ENCODE assay signal across 8 cellular contexts in genomic region chr17:74379495-74380085, GRCh38. TPM values are rescaled to one million over a fixed set of nuclear protein-coding genes. Genes with fewer than 3 reads are reported as not detected.
DNase-seq lines count a peak whose midpoint lies in the region; FAIRE-seq and TF ChIP-seq lines count a peak whose summit lies in the region.

No MANE protein-coding gene starts in this region.

- H3K9me3 Mint-ChIP-seq in activated naive CD8-positive, alpha-beta T cell treated with anti-CD3 and anti-CD28 coated beads for 36 hours, result no peaks in the 10 kb centered on the region

- H3K9me3 ChIP-seq in cardiac muscle cell (ENCODE audit: low read depth) (no peaks in the 10 kb centered on the region), parathyroid adenoma (ENCODE audit: control insufficient read depth, low read length) (no peaks in the 10 kb centered on the region), thymus (ENCODE audit: control insufficient read depth) (no peaks in the 10 kb centered on the region)

- H3K4me1 Mint-ChIP-seq in activated naive CD8-positive, alpha-beta T cell treated with anti-CD3 and anti-CD28 coated beads for 36 hours, result no peaks in the 10 kb centered on the region

- H3K27me3 Mint-ChIP-seq in activated naive CD8-positive, alpha-beta T cell treated with anti-CD3 and anti-CD28 coated beads for 36 hours, result peaks cover 9% of the 10 kb centered on the region

- 14% methylated on average over 20 of the region's 20 CpGs for WGBS in thymus

- H3K4me3 Mint-ChIP-seq in activated naive CD8-positive, alpha-beta T cell treated with anti-CD3 and anti-CD28 coated beads for 36 hours, result no peak overlapping the region

- DNase-seq in AG08396 (ENCODE audit: low spot score) (peak; percentile 88), GM19239 (ENCODE audit: insufficient read length, low spot score) (peak; percentile 93), NCI-H1048 (lab: John Stamatoyannopoulos, UW) (peak; percentile 54), SKM-1 (lab: John Stamatoyannopoulos, UW; ENCODE audit: unreplicated experiment) (peak; percentile 56), cardiac muscle cell (ENCODE audit: low read depth in 1 of 2, low spot score in 1 of 2) (peak; percentile 91 to 92)
- DNase-seq in activated naive CD8-positive, alpha-beta T cell treated with anti-CD3 and anti-CD28 coated beads for 36 hours, result peak; percentile 88

- H3K4me3 ChIP-seq in cardiac muscle cell, result no peak overlapping the region
- no peak overlapping the region for H3K4me3 ChIP-seq in parathyroid adenoma (ENCODE audit: low read depth, low read length)
- H3K4me3 ChIP-seq in thymus (ENCODE audit: low read length), result peak overlapping the region; percentile 32

- H3K9ac ChIP-seq in parathyroid adenoma, result no peak overlapping the region

- H3K4me2 ChIP-seq in parathyroid adenoma (ENCODE audit: low read length), result no peak overlapping the region

- H3K36me3 ChIP-seq in cardiac muscle cell (no peaks in the 10 kb centered on the region), parathyroid adenoma (ENCODE audit: control insufficient read depth, insufficient read depth, low read length) (no peaks in the 10 kb centered on the region), thymus (ENCODE audit: control insufficient read depth, insufficient read depth) (no peaks in the 10 kb centered on the region)

- no peaks in the 10 kb centered on the region for H3K79me2 ChIP-seq in parathyroid adenoma

- peaks cover 13% of the 10 kb centered on the region for H3K4me1 ChIP-seq in cardiac muscle cell (ENCODE audit: low read depth)
- H3K4me1 ChIP-seq in parathyroid adenoma, result peaks cover 13% of the 10 kb centered on the region
- peaks cover 8% of the 10 kb centered on the region for H3K4me1 ChIP-seq in thymus (ENCODE audit: control insufficient read depth, insufficient read depth, low read length)

- H3K27ac Mint-ChIP-seq in activated naive CD8-positive, alpha-beta T cell treated with anti-CD3 and anti-CD28 coated beads for 36 hours, result no peak overlapping the region

- H3K36me3 Mint-ChIP-seq in activated naive CD8-positive, alpha-beta T cell treated with anti-CD3 and anti-CD28 coated beads for 36 hours, result no peaks in the 10 kb centered on the region

- peaks cover 13% of the 10 kb centered on the region for H3K27me3 ChIP-seq in cardiac muscle cell
- H3K27me3 ChIP-seq in parathyroid adenoma (ENCODE audit: control insufficient read depth, insufficient read depth, low read length), result no peaks in the 10 kb centered on the region
- no peaks in the 10 kb centered on the region for H3K27me3 ChIP-seq in thymus (ENCODE audit: control insufficient read depth, insufficient read depth)

- H3K27ac ChIP-seq in cardiac muscle cell (no peak overlapping the region), parathyroid adenoma (no peak overlapping the region), thymus (ENCODE audit: low read depth) (no peak overlapping the region)

- H2AFZ ChIP-seq in parathyroid adenoma, result peak overlapping the region; percentile 93

- FAIRE-seq in GM19239 (lab: Jason Lieb, UNC), result peak; percentile 78

- TF ChIP-seq CTCF in cardiac muscle cell (IDR thresholded peaks at IDR 0.05; ENCODE audit: low read depth, low read length) (peak; percentile 80), parathyroid adenoma (IDR thresholded peaks at IDR 0.05) (peak; percentile 96)

RNA-seq across cellular contexts. Expression of gene GPR142, which starts 12.3 kb away (rescaled TPM):
- total RNA-seq in activated naive CD8-positive, alpha-beta T cell treated with anti-CD3 and anti-CD28 coated beads for 36 hours, result not detected
- total RNA-seq in cardiac muscle cell, result not detected in 2 replicates
- not detected in 2 replicates for polyA plus RNA-seq in cardiac muscle cell
- polyA plus RNA-seq in thymus, result 0.16 TPM

RNA-seq across cellular contexts. Expression of gene BTBD17, which starts 17.9 kb away (rescaled TPM):
- not detected for total RNA-seq in activated naive CD8-positive, alpha-beta T cell treated with anti-CD3 and anti-CD28 coated beads for 36 hours
- total RNA-seq in cardiac muscle cell, result 0.63 TPM in 1 of 2 replicates, not detected in the other
- polyA plus RNA-seq in cardiac muscle cell (0.09 and 0.62 TPM in 2 replicates), thymus (0.16 TPM)

RNA-seq across cellular contexts. Expression of gene GPRC5C, which starts 52.3 kb away (rescaled TPM):
- 1 to 10 TPM in 1 of 2 experiments, under 1 TPM in 1; 0.66 to 2.1 TPM for total RNA-seq in activated naive CD8-positive, alpha-beta T cell treated with anti-CD3 and anti-CD28 coated beads for 36 hours
- 114 and 125 TPM in 2 replicates for total RNA-seq in cardiac muscle cell
- polyA plus RNA-seq in cardiac muscle cell (106 and 117 TPM in 2 replicates), thymus (14.3 TPM)

RNA-seq across cellular contexts. Expression of gene KIF19, which starts 53.6 kb away (rescaled TPM):
- total RNA-seq in activated naive CD8-positive, alpha-beta T cell treated with anti-CD3 and anti-CD28 coated beads for 36 hours, result under 1 TPM in 1 of 2 experiments, not detected in 1; 0.08 TPM
- 0.39 and 0.42 TPM in 2 replicates for total RNA-seq in cardiac muscle cell
- 1.2 TPM in 1 of 2 replicates, not detected in the other for polyA plus RNA-seq in cardiac muscle cell
- polyA plus RNA-seq in thymus, result 4.7 TPM

Comparison
In these comparisons a context has a peak if more than half of its experiments do, and no peak if none do; other contexts are left out.
1. RNA of gene GPRC5C, which starts 52.3 kb away (total RNA-seq): 114 to 125 TPM in cardiac muscle cell; 0.66 to 2.1 TPM in activated naive CD8-positive, alpha-beta T cell treated with anti-CD3 and anti-CD28 coated beads for 36 hours; every median in the first group is over 10 times any median in the second.
2. Peak in every context shown above with its lines, with median percentiles within 50 percentile points of each other: DNase-seq.